Comparison of ENCODE assay signal across 11 cellular contexts in genomic region chr14:102824832-102825231, GRCh38. TPM values are rescaled to one million over a fixed set of nuclear protein-coding genes. Genes with fewer than 3 reads are reported as not detected.
DNase-seq lines count a peak whose midpoint lies in the region; ATAC-seq and TF ChIP-seq lines count a peak whose summit lies in the region.
"Had no signal": no experiment of that assay in that cellular context is flagged by ENCODE, and none has a peak within 500 bp of the region (broad histone marks: within the 10 kb centered on the region; RNA-seq: fewer than 3 reads in every experiment).

No MANE protein-coding gene starts in this region.

- WGBS in spleen, 5 donors: 93 to 96% (median 94%) methylated on average over 8 of the region's 8 CpGs

- peak; percentile 26 for DNase-seq in A673 (ENCODE audit: low spot score)
- peak; percentile 36 for DNase-seq in HS-5 (ENCODE audit: low read depth)
- peak; percentile 84 for DNase-seq in cerebellum (ENCODE audit: low spot score)
- peak; percentile 69 for DNase-seq in kidney glomerular epithelial cell (lab: John Stamatoyannopoulos, UW)
- DNase-seq in erythroblast (lab: John Stamatoyannopoulos, UW): no peak
- no peak for DNase-seq in spleen
- DNase-seq: NCI-H187 treated with DMSO at 0.1 percent for 48 hours, pancreas had no signal

- TF ChIP-seq CTCF in A673 (conservative IDR thresholded peaks at IDR 0.05; ENCODE audit: low read depth, low read length) (no peak), spleen (IDR thresholded peaks at IDR 0.05 in 8 of 11, conservative IDR thresholded peaks at IDR 0.05 in 3 of 11) (no peak)

- H3K4me1 ChIP-seq in A673 (ENCODE audit: insufficient read depth, low read length, poor library complexity, severe bottlenecking) (peaks cover 14% of the 10 kb centered on the region), spleen (peaks cover 1 to 98% (median 57%) of the 10 kb centered on the region in 6 donors)
- H3K4me1 ChIP-seq: pancreas had no signal

- POLR2A ChIA-PET in A673 (lab: Charles Lee; ENCODE audit: low non-redundant PET): no interaction called here

- H3K36me3 ChIP-seq in A673 (ENCODE audit: insufficient read depth, low read length, poor library complexity, severe bottlenecking) (no peaks in the 10 kb centered on the region), spleen (peaks cover 0 to 25% (median 2%) of the 10 kb centered on the region in 6 donors)
- H3K36me3 ChIP-seq: cardiac muscle cell, pancreas had no signal

- H3K27ac ChIP-seq in A673 (ENCODE audit: low read depth, low read length, poor library complexity, severe bottlenecking) (no peak overlapping the region), spleen (no peak overlapping the region)
- H3K27ac ChIP-seq: cardiac muscle cell, pancreas had no signal

- TF ChIP-seq POLR2A in erythroblast (IDR thresholded peaks at IDR 0.05; ENCODE audit: low read length) (no peak), spleen (IDR thresholded peaks at IDR 0.05) (no peak)

- intact Hi-C loops in A673 (cut with micrococcal nuclease; ENCODE audit: unreplicated experiment): no loop called here
- intact Hi-C loops in spleen (cut with DNase I; ENCODE audit: low total_unique reads): no loop called here

- CTCF ChIA-PET in A673 (lab: Charles Lee): no interaction called here

- no peaks in the 10 kb centered on the region for H3K9me3 ChIP-seq in A673 (ENCODE audit: low read depth, low read length, poor library complexity, severe bottlenecking)
- no peaks in the 10 kb centered on the region for H3K9me3 ChIP-seq in spleen
- H3K9me3 ChIP-seq: pancreas had no signal

- ATAC-seq in HG03196 (IDR thresholded peaks at IDR 0.05; ENCODE audit: unreplicated experiment) (no peak), HG02970 (IDR thresholded peaks at IDR 0.05; ENCODE audit: low FRiP score, unreplicated experiment) (no peak)

- H3K4me3 ChIP-seq in A673 (ENCODE audit: low read depth, low read length, poor library complexity, severe bottlenecking) (no peak overlapping the region), spleen (no peak overlapping the region)
- H3K4me3 ChIP-seq: cardiac muscle cell, pancreas had no signal

- BruUV-seq in A673 (replicated peaks; lab: Mats Ljungman, UMichigan): no TSS peak

- H3K27me3 ChIP-seq in A673 (replicated peaks; ENCODE audit: insufficient read depth, low read depth, low read length, poor library complexity) (no peaks in the 10 kb centered on the region), spleen (replicated peaks in 1 of 7) (no peaks in the 10 kb centered on the region)
- H3K27me3 ChIP-seq: cardiac muscle cell, pancreas had no signal

RNA-seq across cellular contexts. Expression of gene TRAF3, which starts 47.6 kb away (rescaled TPM):
- total RNA-seq in A673 (2021) (48.2 and 49.3 TPM in 2 replicates), cerebellum (17.8 TPM), spleen (10 to 100 TPM; 32.8 to 61.5 (median 43.5) TPM)
- 10 to 100 TPM; 11.1 to 14.5 (median 12.0) TPM for polyA plus RNA-seq in spleen

Comparison
In these comparisons a context has a peak if more than half of its experiments do, and no peak if none do; other contexts are left out.
1. DNase-seq: peak in A673 (single experiment), HS-5 (single experiment), cerebellum (single experiment) and kidney glomerular epithelial cell (single experiment); none in erythroblast (0 of 2) and spleen (single experiment).